Comparison of ENCODE assay signal across 17 cellular contexts in genomic region chr1:39368045-39368444, GRCh38.
DNase-seq lines count a peak whose midpoint lies in the region; ATAC-seq and TF ChIP-seq lines count a peak whose summit lies in the region.
"Had no signal": no experiment of that assay in that cellular context is flagged by ENCODE, and none has a peak within 500 bp of the region (broad histone marks: within the 10 kb centered on the region; RNA-seq: fewer than 3 reads in every experiment).

No MANE protein-coding gene starts in this region.

- no peaks in the 10 kb centered on the region for H3K27me3 ChIP-seq in CD4-positive, CD25-positive, alpha-beta regulatory T cell (ENCODE audit: control insufficient read depth, insufficient read depth, low read length)
- H3K27me3 ChIP-seq in KMS-11 (ENCODE audit: insufficient read depth, low read depth) (no peaks in the 10 kb centered on the region), rectal smooth muscle tissue (ENCODE audit: control insufficient read depth, insufficient read depth, low read length) (no peaks in the 10 kb centered on the region)
- H3K27me3 ChIP-seq in effector memory CD4-positive, alpha-beta T cell (replicated peaks; ENCODE audit: control insufficient read depth, insufficient read depth, low read length, poor library complexity, severe bottlenecking): no peaks in the 10 kb centered on the region

- peak overlapping the region; percentile 29; the same call in 1 of the 2 replicates for H3K4me2 ChIP-seq in KMS-11

- H3K36me3 Mint-ChIP-seq in CD4-positive, CD25-positive, alpha-beta regulatory T cell: peaks cover 55% of the 10 kb centered on the region
- peaks cover 21% of the 10 kb centered on the region for H3K36me3 Mint-ChIP-seq in chondrocyte (ENCODE audit: low read depth)

- H3K4me3 Mint-ChIP-seq in CD4-positive, CD25-positive, alpha-beta regulatory T cell: no peak overlapping the region
- H3K4me3 Mint-ChIP-seq in chondrocyte (ENCODE audit: unreplicated experiment): no peak overlapping the region

- H3K36me3 ChIP-seq in CD4-positive, CD25-positive, alpha-beta regulatory T cell (ENCODE audit: control insufficient read depth, insufficient read depth, low read length): peaks cover 80% of the 10 kb centered on the region
- H3K36me3 ChIP-seq in KMS-11 (ENCODE audit: insufficient read depth) (no peaks in the 10 kb centered on the region), rectal smooth muscle tissue (ENCODE audit: control insufficient read depth, insufficient read depth, low read length) (peaks cover 19% of the 10 kb centered on the region)
- peaks cover 70% of the 10 kb centered on the region for H3K36me3 ChIP-seq in effector memory CD4-positive, alpha-beta T cell (ENCODE audit: control insufficient read depth, insufficient read depth, low read length)

- H3K9ac ChIP-seq in KMS-11: no peak overlapping the region
- H3K9ac ChIP-seq in rectal smooth muscle tissue (ENCODE audit: low read length): no peak overlapping the region

- no peak overlapping the region for H3K4me3 ChIP-seq in CD4-positive, CD25-positive, alpha-beta regulatory T cell (ENCODE audit: low read depth, low read length)
- H3K4me3 ChIP-seq in KMS-11 (IDR thresholded peaks at IDR 0.05; ENCODE audit: insufficient read depth, low read depth, low read length): no peak overlapping the region
- no peak overlapping the region for H3K4me3 ChIP-seq in rectal smooth muscle tissue (ENCODE audit: low read length)
- no peak overlapping the region for H3K4me3 ChIP-seq in effector memory CD4-positive, alpha-beta T cell (ENCODE audit: insufficient read depth, low read depth, low read length, poor library complexity, severe bottlenecking)

- H3K27ac Mint-ChIP-seq in CD4-positive, CD25-positive, alpha-beta regulatory T cell: peak overlapping the region in 2 of 3 donors; percentile 76 to 79
- H3K27ac Mint-ChIP-seq in chondrocyte (ENCODE audit: unreplicated experiment): peak overlapping the region; percentile 49

- peaks cover 0 to 2% (median under 1%) of the 10 kb centered on the region in 4 donors for H3K4me1 Mint-ChIP-seq in CD4-positive, CD25-positive, alpha-beta regulatory T cell
- H3K4me1 Mint-ChIP-seq in chondrocyte (ENCODE audit: low read depth): peaks cover 29% of the 10 kb centered on the region

- no peaks in the 10 kb centered on the region for H3K9me3 Mint-ChIP-seq in CD4-positive, CD25-positive, alpha-beta regulatory T cell
- H3K9me3 Mint-ChIP-seq in chondrocyte (ENCODE audit: low read depth): no peaks in the 10 kb centered on the region

- no peaks in the 10 kb centered on the region for H4K20me1 ChIP-seq in KMS-11 (ENCODE audit: insufficient read depth)

- DNase-seq in CD4-positive, CD25-positive, alpha-beta regulatory T cell: no peak
- no peak for DNase-seq in chondrocyte (ENCODE audit: low spot score)
- DNase-seq in DMS 273 treated with DMSO at 0.1 percent for 48 hours (lab: John Stamatoyannopoulos, UW): no peak
- DNase-seq in SKM-1 treated with dmso at 0.1 percent for 144 hours (lab: John Stamatoyannopoulos, UW; ENCODE audit: unreplicated experiment): no peak
- no peak for DNase-seq in effector memory CD4-positive, alpha-beta T cell
- DNase-seq: DMS153, GOT3, NCI-H1048, NCI-H146, NCI-H2081, NCI-H510A treated with DMSO at 0.1 percent for 48 hours, NCI-H82 had no signal

- H3K79me2 ChIP-seq in KMS-11 (ENCODE audit: insufficient read depth, low read depth): no peaks in the 10 kb centered on the region

- ATAC-seq in CD4-positive, CD25-positive, alpha-beta regulatory T cell (ENCODE audit: low read depth in 2 of 2): no peak
- ATAC-seq: Panc1, Right ventricle myocardium inferior had no signal

- no peak overlapping the region for H2AFZ ChIP-seq in KMS-11 (ENCODE audit: low read depth)

- no peak for TF ChIP-seq CTCF in KMS-11 (conservative IDR thresholded peaks at IDR 0.05; ENCODE audit: low read depth, low read length)
- TF ChIP-seq CTCF in chondrocyte (IDR thresholded peaks at IDR 0.05): no peak

- H3K27me3 Mint-ChIP-seq in CD4-positive, CD25-positive, alpha-beta regulatory T cell: no peaks in the 10 kb centered on the region
- no peaks in the 10 kb centered on the region for H3K27me3 Mint-ChIP-seq in chondrocyte (ENCODE audit: low read depth)

- H3K4me1 ChIP-seq in CD4-positive, CD25-positive, alpha-beta regulatory T cell (ENCODE audit: control insufficient read depth, insufficient read depth, low read length, poor library complexity, severe bottlenecking): no peaks in the 10 kb centered on the region
- H3K4me1 ChIP-seq in KMS-11 (ENCODE audit: low read depth, poor library complexity, severe bottlenecking): peaks cover 26% of the 10 kb centered on the region
- peaks cover 7% of the 10 kb centered on the region for H3K4me1 ChIP-seq in rectal smooth muscle tissue (ENCODE audit: control insufficient read depth, insufficient read depth, low read length)
- no peaks in the 10 kb centered on the region for H3K4me1 ChIP-seq in effector memory CD4-positive, alpha-beta T cell (ENCODE audit: control insufficient read depth, insufficient read depth, low read length, poor library complexity, severe bottlenecking)

- H3K9me3 ChIP-seq in CD4-positive, CD25-positive, alpha-beta regulatory T cell (ENCODE audit: control insufficient read depth in 2 of 2, low read length in 2 of 2): no peaks in the 10 kb centered on the region
- no peaks in the 10 kb centered on the region for H3K9me3 ChIP-seq in effector memory CD4-positive, alpha-beta T cell (ENCODE audit: control insufficient read depth, low read length)

- no peak overlapping the region for H3K27ac ChIP-seq in CD4-positive, CD25-positive, alpha-beta regulatory T cell (ENCODE audit: insufficient read depth, low read length, poor library complexity, severe bottlenecking)
- H3K27ac ChIP-seq in KMS-11 (peak overlapping the region; percentile 44; the same call in 1 of the 2 replicates), rectal smooth muscle tissue (ENCODE audit: low read depth, low read length) (peak overlapping the region; percentile 80)
- no peak overlapping the region for H3K27ac ChIP-seq in effector memory CD4-positive, alpha-beta T cell (ENCODE audit: insufficient read depth, low read length, poor library complexity, severe bottlenecking)
- H3K27ac ChIP-seq: C4-2B had no signal

Comparison
In these comparisons a context has a peak if more than half of its experiments do, and no peak if none do; other contexts are left out.
1. H3K27ac ChIP-seq: peak in KMS-11 (single experiment) and rectal smooth muscle tissue (single experiment); none in CD4-positive, CD25-positive, alpha-beta regulatory T cell (single experiment) and effector memory CD4-positive, alpha-beta T cell (single experiment).